21 cellular contexts compared by ENCODE assay signal in genomic region chr10:93181249-93181928, GRCh38.
"Had no signal": no experiment of that assay in that cellular context is flagged by ENCODE, and none has a peak within 500 bp of the region (broad histone marks: within the 10 kb centered on the region; RNA-seq: fewer than 3 reads in every experiment).

No MANE protein-coding gene starts in this region.

- H3K27me3 Mint-ChIP-seq: activated naive CD8-positive, alpha-beta T cell had no signal

- ATAC-seq: activated T-helper 17 cell treated with anti-CD3 and anti-CD28 coated beads, Interleukin-2, amount 50 U/mL, for 72 hours; gastrocnemius medialis; SK-N-SH treated with all-trans-retinoic acid at 6 μM for 48 hours had no signal

- H3K27ac ChIP-seq: colonic mucosa, dorsolateral prefrontal cortex, esophagus squamous epithelium, gastrocnemius medialis, prostate gland, suprapubic skin, transverse colon had no signal

- H3K4me1 ChIP-seq: adrenal gland, colonic mucosa, esophagus squamous epithelium, gastrocnemius medialis, prostate gland, transverse colon had no signal

- H3K27me3 ChIP-seq: adrenal gland, colonic mucosa, dorsolateral prefrontal cortex, esophagus squamous epithelium, gastrocnemius medialis, suprapubic skin, transverse colon had no signal

- DNase-seq: activated CD8-positive, alpha-beta memory T cell treated with anti-CD3 and anti-CD28 coated beads for 24 hours; activated CD8-positive, alpha-beta memory T cell treated with anti-CD3 and anti-CD28 coated beads, Interleukin-2, amount 50 U/mL, for 4 hours; activated naive CD4-positive, alpha-beta T cell; activated T-cell treated with anti-CD3 and anti-CD28 coated beads, Interleukin-2, amount 50 U/mL, for 24 hours; dorsolateral prefrontal cortex; esophagus squamous epithelium; hippocampal formation; mesenchymal stem cell; naive B cell; stimulated activated CD4-positive, alpha-beta T cell treated with anti-CD3 and anti-CD28 coated beads, Interleukin-1b, Interleukin-23, amount 100 ng/mL, for 48 hours had no signal

- H3K9me3 Mint-ChIP-seq: activated T-cell treated with anti-CD3 and anti-CD28 coated beads, Interleukin-2, amount 50 U/mL, for 24 hours; activated T-helper 17 cell treated with anti-CD3 and anti-CD28 coated beads, Interleukin-2, amount 50 U/mL, for 72 hours; stimulated activated naive CD8-positive, alpha-beta T cell treated with anti-CD3 and anti-CD28 coated beads, Interleukin-15, Interleukin-2, amounts not matched to agents 100 ng/mL and 50 ng/mL, for 24 hours had no signal

- H3K36me3 Mint-ChIP-seq: activated naive CD8-positive, alpha-beta T cell; naive B cell had no signal

- H3K27ac Mint-ChIP-seq: activated naive CD8-positive, alpha-beta T cell; activated T-cell treated with anti-CD3 and anti-CD28 coated beads, Interleukin-2, amount 50 U/mL, for 24 hours; activated T-helper 17 cell treated with anti-CD3 and anti-CD28 coated beads, Interleukin-2, amount 50 U/mL, for 72 hours; stimulated activated naive CD8-positive, alpha-beta T cell treated with anti-CD3 and anti-CD28 coated beads, Interleukin-15, Interleukin-2, amounts not matched to agents 100 ng/mL and 50 ng/mL, for 24 hours had no signal

- H3K36me3 ChIP-seq: adrenal gland, colonic mucosa, esophagus squamous epithelium, gastrocnemius medialis, prostate gland, suprapubic skin, transverse colon had no signal

- H3K4me3 ChIP-seq: adrenal gland, colonic mucosa, dorsolateral prefrontal cortex, esophagus squamous epithelium, gastrocnemius medialis, prostate gland, suprapubic skin, transverse colon had no signal

- H3K4me1 Mint-ChIP-seq: activated T-helper 17 cell treated with anti-CD3 and anti-CD28 coated beads, Interleukin-2, amount 50 U/mL, for 72 hours; naive B cell; neural crest cell had no signal

- H3K9me3 ChIP-seq: adrenal gland, colonic mucosa, esophagus squamous epithelium, gastrocnemius medialis, prostate gland, suprapubic skin, transverse colon had no signal

- H3K4me3 Mint-ChIP-seq: activated naive CD8-positive, alpha-beta T cell; activated T-cell treated with anti-CD3 and anti-CD28 coated beads, Interleukin-2, amount 50 U/mL, for 24 hours; activated T-helper 17 cell treated with anti-CD3 and anti-CD28 coated beads, Interleukin-2, amount 50 U/mL, for 72 hours; naive B cell; neural crest cell; stimulated activated naive CD8-positive, alpha-beta T cell treated with anti-CD3 and anti-CD28 coated beads, Interleukin-15, Interleukin-2, amounts not matched to agents 100 ng/mL and 50 ng/mL, for 24 hours had no signal
